In the genomic region with DNA sequence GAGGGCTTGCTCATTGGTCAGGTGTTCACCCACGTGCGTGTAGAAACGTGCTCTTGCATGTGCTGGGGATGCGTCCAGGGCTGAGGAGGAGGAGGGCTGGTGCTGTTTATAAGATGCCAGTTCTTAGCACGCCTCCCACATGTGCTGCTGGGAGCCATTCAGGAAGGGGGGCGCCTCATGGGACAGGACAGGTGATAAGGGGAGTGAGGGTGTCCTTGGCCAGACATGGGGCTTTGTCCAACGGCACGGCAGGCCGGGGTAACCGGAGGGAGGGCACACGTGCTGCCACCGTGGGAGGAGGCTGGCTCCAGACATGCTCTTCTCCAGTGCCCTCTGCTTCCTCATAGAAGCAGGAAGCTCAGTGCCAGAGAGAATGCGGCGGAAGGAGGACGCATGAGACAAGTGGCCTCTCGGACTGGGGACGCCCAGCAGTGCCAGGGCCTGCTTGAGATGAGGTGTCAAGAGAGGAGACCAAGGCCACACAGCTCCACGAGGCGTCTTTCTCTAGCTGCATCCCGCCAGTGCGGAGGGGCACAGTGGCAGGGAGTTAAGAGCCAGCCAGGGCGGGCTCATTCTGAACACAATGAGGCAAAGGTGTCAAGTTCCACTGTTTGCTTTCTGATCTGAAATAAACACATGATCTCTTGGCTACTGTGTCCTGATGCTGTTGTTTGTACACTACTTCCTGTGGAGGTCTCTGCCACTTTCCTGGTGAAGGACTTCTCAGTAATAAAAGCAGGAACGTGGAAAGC, we compare ENCODE assay signal across 19 cellular contexts.
DNase-seq lines count a peak whose midpoint lies in the region; ATAC-seq and TF ChIP-seq lines count a peak whose summit lies in the region.
"Had no signal": no experiment of that assay in that cellular context is flagged by ENCODE, and none has a peak within 500 bp of the region (broad histone marks: within the 10 kb centered on the region; RNA-seq: fewer than 3 reads in every experiment).

No MANE protein-coding gene starts in this region.

- WGBS in heart left ventricle, 4 donors: 75 to 80% (median 77%) methylated on average over 23 of the region's 23 CpGs

- ATAC-seq in heart left ventricle: peak in 3 of 4 donors; percentile 30 to 35 (median 33)
- no peak for ATAC-seq in stimulated activated memory B cell treated with anti-CD40 and anti-IgM and Interleukin-4, amounts not matched to agents 10 μg/mL and 1 μg/mL and 100 μg/mL, for 72 hours

- peaks cover 0 to 93% (median 56%) of the 10 kb centered on the region in 9 donors for H3K36me3 ChIP-seq in heart left ventricle
- peaks cover 81% of the 10 kb centered on the region for H3K36me3 ChIP-seq in left ventricle myocardium inferior
- H3K36me3 ChIP-seq: SJCRH30 had no signal

- no peak overlapping the region for H3K4me3 Mint-ChIP-seq in stimulated activated memory B cell treated with anti-CD40 and anti-IgM and Interleukin-4, amounts not matched to agents 10 μg/mL and 1 μg/mL and 100 μg/mL, for 72 hours

- peaks cover 10% of the 10 kb centered on the region for H3K27me3 Mint-ChIP-seq in stimulated activated memory B cell treated with anti-CD40 and anti-IgM and Interleukin-4, amounts not matched to agents 10 μg/mL and 1 μg/mL and 100 μg/mL, for 72 hours

- CTCF ChIA-PET in HEK293T (lab: Yijun Ruan, JAX): no interaction called here

- H3K9me3 ChIP-seq in heart left ventricle: no peaks in the 10 kb centered on the region
- H3K9me3 ChIP-seq in left ventricle myocardium inferior (replicated peaks): no peaks in the 10 kb centered on the region
- H3K9me3 ChIP-seq: Caco-2, SJCRH30 had no signal

- no peak overlapping the region for H3K4me3 ChIP-seq in heart left ventricle
- no peak overlapping the region for H3K4me3 ChIP-seq in left ventricle myocardium inferior
- H3K4me3 ChIP-seq: SJCRH30 had no signal

- H3K9me3 Mint-ChIP-seq in stimulated activated memory B cell treated with anti-CD40 and anti-IgM and Interleukin-4, amounts not matched to agents 10 μg/mL and 1 μg/mL and 100 μg/mL, for 72 hours: no peaks in the 10 kb centered on the region

- DNase-seq in heart left ventricle: no peak
- no peak for DNase-seq in left ventricle myocardium inferior
- peak; percentile 88 for DNase-seq in NCI-H2029 treated with DMSO at 0.1 percent for 48 hours (lab: John Stamatoyannopoulos, UW)
- no peak for DNase-seq in HEK293T (ENCODE audit: extremely low spot score)
- no peak for DNase-seq in putamen (ENCODE audit: low spot score)
- DNase-seq in NCI-H82 (lab: John Stamatoyannopoulos, UW): no peak
- DNase-seq: activated naive CD4-positive, alpha-beta T cell treated with anti-CD3 and anti-CD28 coated beads, Interleukin-2, amount 50 U/mL, for 16 hours; Caco-2; GF-D8; head of caudate nucleus; midbrain; NCI-H187; nucleus accumbens; SJCRH30; stimulated activated CD4-positive, alpha-beta T cell treated with anti-CD3 and anti-CD28 coated beads, Interleukin-2, amount 100 ng/mL, for 48 hours; T1000 had no signal

- intact Hi-C loops in heart left ventricle (cut with DNase I): no loop called here
- intact Hi-C loops in left ventricle myocardium inferior (cut with micrococcal nuclease): no loop called here

- peaks cover 31% of the 10 kb centered on the region for H3K4me1 Mint-ChIP-seq in stimulated activated memory B cell treated with anti-CD40 and anti-IgM and Interleukin-4, amounts not matched to agents 10 μg/mL and 1 μg/mL and 100 μg/mL, for 72 hours

- no peak for TF ChIP-seq POLR2A in heart left ventricle (IDR thresholded peaks at IDR 0.05)

- H3K27me3 ChIP-seq in heart left ventricle: no peaks in the 10 kb centered on the region
- H3K27me3 ChIP-seq in left ventricle myocardium inferior (ENCODE audit: low read depth): no peaks in the 10 kb centered on the region
- H3K27me3 ChIP-seq: SJCRH30 had no signal

- TF ChIP-seq CTCF in heart left ventricle (IDR thresholded peaks at IDR 0.05) (no peak), left ventricle myocardium inferior (IDR thresholded peaks at IDR 0.05; ENCODE audit: borderline replicate concordance) (no peak), VCaP (conservative IDR thresholded peaks at IDR 0.05) (no peak)

- peaks cover 0 to 10% (median 0%) of the 10 kb centered on the region in 12 donors for H3K4me1 ChIP-seq in heart left ventricle
- H3K4me1 ChIP-seq in left ventricle myocardium inferior: peaks cover 13% of the 10 kb centered on the region
- H3K4me1 ChIP-seq: SJCRH30 had no signal

- no peak overlapping the region for H3K27ac ChIP-seq in heart left ventricle
- no peak overlapping the region for H3K27ac ChIP-seq in left ventricle myocardium inferior (replicated peaks)
- peak overlapping the region; percentile 22; the same call in 1 of the 2 replicates for H3K27ac ChIP-seq in VCaP
- H3K27ac ChIP-seq: KMS-11, SJCRH30 had no signal

- POLR2A ChIA-PET in HEK293T (lab: Yijun Ruan, JAX): no interaction called here

- peaks cover 5% of the 10 kb centered on the region for H3K36me3 Mint-ChIP-seq in stimulated activated memory B cell treated with anti-CD40 and anti-IgM and Interleukin-4, amounts not matched to agents 10 μg/mL and 1 μg/mL and 100 μg/mL, for 72 hours

- H3K27ac Mint-ChIP-seq in stimulated activated memory B cell treated with anti-CD40 and anti-IgM and Interleukin-4, amounts not matched to agents 10 μg/mL and 1 μg/mL and 100 μg/mL, for 72 hours: peak overlapping the region; percentile 84

TF ChIP-seq in HEK293T, 16 proteins besides CTCF, POLR2A, EP300 and RAD21:
- no peak for TF ChIP-seq ARNT (IDR thresholded peaks at IDR 0.05)
- TF ChIP-seq FOXM1 (IDR thresholded peaks at IDR 0.05; ENCODE audit: borderline replicate concordance): no peak
- TF ChIP-seq LEF1 (IDR thresholded peaks at IDR 0.05; ENCODE audit: borderline replicate concordance): no peak
- TF ChIP-seq ZNF384 (IDR thresholded peaks at IDR 0.05): no peak
- TF ChIP-seq L3MBTL2 (conservative IDR thresholded peaks at IDR 0.05): no peak
- TF ChIP-seq FOXA1 (IDR thresholded peaks at IDR 0.05): no peak
TF ChIP-seq in HEK293T: peak in this region for 0.
